14 cellular contexts compared by ENCODE assay signal in genomic region chr11:75433443-75433842, GRCh38. TPM values are rescaled to one million over a fixed set of nuclear protein-coding genes. Genes with fewer than 3 reads are reported as not detected.
DNase-seq lines count a peak whose midpoint lies in the region; ATAC-seq and TF ChIP-seq lines count a peak whose summit lies in the region.
"Had no signal": no experiment of that assay in that cellular context is flagged by ENCODE, and none has a peak within 500 bp of the region (broad histone marks: within the 10 kb centered on the region; RNA-seq: fewer than 3 reads in every experiment).

No MANE protein-coding gene starts in this region.

- CTCF ChIA-PET in WTC11 (lab: Charles Lee) = interaction anchor here (0.8 to 4.9 kb wide), 7 partner anchors 8 to 164 kb away, joined by 3 to 31 read pairs (median 7); no protein-coding TSS in a partner anchor

- peaks cover 3% of the 10 kb centered on the region; the same call in 1 of the 2 replicates for H3K4me1 ChIP-seq in H9 (ENCODE audit: insufficient read depth, low read length)
- H3K4me1 ChIP-seq in iPS-15b (ENCODE audit: control insufficient read depth, insufficient read depth, low read length) = peaks cover 11% of the 10 kb centered on the region
- no peaks in the 10 kb centered on the region for H3K4me1 ChIP-seq in psoas muscle
- peaks cover 0 to 4% of the 10 kb centered on the region in 2 donors for H3K4me1 ChIP-seq in adrenal gland (replicated peaks in 1 of 2)

- no peak overlapping the region for H3K23ac ChIP-seq in H9 (ENCODE audit: insufficient read length, low read depth, low read length)

- H2BK15ac ChIP-seq in H9 (ENCODE audit: low read depth, low read length) = no peak overlapping the region

- DNase-seq in H9 (no peak), WTC11 (ENCODE audit: low spot score) (no peak), psoas muscle (peak; percentile 9 to 35), NAMALWA (ENCODE audit: low spot score) (no peak), adrenal gland (no peak), SIG-M5 (lab: John Stamatoyannopoulos, UW) (no peak)
- DNase-seq: Karpas-422, NCI-H1048, NCI-H1436, NCI-H1930, NCI-H526 had no signal

- H3K14ac ChIP-seq in H9 (ENCODE audit: insufficient read depth, low read length) = peak overlapping the region; percentile 25; the same call in 1 of the 2 replicates

- no peak overlapping the region for H2AFZ ChIP-seq in H9 (ENCODE audit: low read length)

- H3K36me3 ChIP-seq in iPS-15b (ENCODE audit: control insufficient read depth, insufficient read depth, low read length) (peaks cover 4% of the 10 kb centered on the region), psoas muscle (ENCODE audit: insufficient read depth in 1 of 2, low read depth in 1 of 2) (peaks cover 0 to 15% of the 10 kb centered on the region in 2 donors), adrenal gland (replicated peaks in 1 of 2) (no peaks in the 10 kb centered on the region)
- H3K36me3 ChIP-seq: SJSA1 had no signal

- H3K79me1 ChIP-seq in H9 (ENCODE audit: insufficient read depth, low read depth, low read length, poor library complexity, severe bottlenecking) = no peaks in the 10 kb centered on the region

- no peak overlapping the region for H3T11ph ChIP-seq in H9 (ENCODE audit: low read length)

- peaks cover 50% of the 10 kb centered on the region for H3K27me3 Mint-ChIP-seq in H9 (ENCODE audit: low read depth)
- H3K27me3 Mint-ChIP-seq in WTC11 (ENCODE audit: low read depth) = peaks cover 50% of the 10 kb centered on the region

- no peak overlapping the region for H2BK20ac ChIP-seq in H9 (ENCODE audit: low read depth, low read length, poor library complexity, severe bottlenecking)

- H3K4me1 Mint-ChIP-seq in H9 (peaks cover 22 to 30% of the 10 kb centered on the region in 2 experiments), WTC11 (peaks cover 27% of the 10 kb centered on the region)

- POLR2A ChIA-PET in WTC11 (lab: Charles Lee) = no interaction called here

- no peak overlapping the region for H2BK120ac ChIP-seq in H9 (ENCODE audit: low read depth, low read length, poor library complexity, severe bottlenecking)

- peaks cover 3 to 11% (median 8%) of the 10 kb centered on the region in 3 experiments; a peak in 6 of 7 replicates for H3K36me3 Mint-ChIP-seq in H9 (ENCODE audit: insufficient read depth in 1 of 3, low read depth in 3 of 3)
- peaks cover 9% of the 10 kb centered on the region for H3K36me3 Mint-ChIP-seq in WTC11

- no peak overlapping the region for H2BK5ac ChIP-seq in H9 (ENCODE audit: insufficient read length, low read length)

- H3K27ac Mint-ChIP-seq in H9 = no peak overlapping the region
- no peak overlapping the region for H3K27ac Mint-ChIP-seq in WTC11

- H3K4me3 ChIP-seq in iPS-15b (ENCODE audit: low read depth, low read length) (peak overlapping the region; percentile 37), psoas muscle (no peak overlapping the region), adrenal gland (no peak overlapping the region)
- H3K4me3 ChIP-seq: SJSA1 had no signal

- H4K5ac ChIP-seq in H9 (ENCODE audit: insufficient read length, low read depth, low read length) = no peak overlapping the region

- peaks cover 6% of the 10 kb centered on the region for H3K23me2 ChIP-seq in H9 (ENCODE audit: insufficient read length, low read depth, low read length, poor library complexity, severe bottlenecking)

- peaks cover 10% of the 10 kb centered on the region for H3K9me3 ChIP-seq in H9 (ENCODE audit: control insufficient read depth, low read depth, low read length)
- peaks cover 10% of the 10 kb centered on the region for H3K9me3 ChIP-seq in iPS-15b (ENCODE audit: control insufficient read depth, insufficient read depth, low read length)
- H3K9me3 ChIP-seq in psoas muscle = no peaks in the 10 kb centered on the region
- no peaks in the 10 kb centered on the region for H3K9me3 ChIP-seq in adrenal gland (replicated peaks in 1 of 3)

- ATAC-seq in WTC11 = no peak
- ATAC-seq in psoas muscle = no peak

- H3K79me2 ChIP-seq in H9 (ENCODE audit: insufficient read depth, low read length) = no peaks in the 10 kb centered on the region

- no peak overlapping the region for H3K4ac ChIP-seq in H9 (ENCODE audit: low read depth, low read length)

- H4K91ac ChIP-seq in H9 (ENCODE audit: insufficient read length, low read depth, low read length) = no peak overlapping the region

- no peak overlapping the region for H3K56ac ChIP-seq in H9 (ENCODE audit: insufficient read length, low read depth, low read length)

- peaks cover 41% of the 10 kb centered on the region for H3K27me3 ChIP-seq in H9 (ENCODE audit: insufficient read depth, low read length)
- H3K27me3 ChIP-seq in iPS-15b (ENCODE audit: control insufficient read depth, insufficient read depth, low read length) = peaks cover 54% of the 10 kb centered on the region
- peaks cover 0 to 52% (median 14%) of the 10 kb centered on the region in 3 donors for H3K27me3 ChIP-seq in psoas muscle (ENCODE audit: insufficient read depth in 3 of 3, low read length in 2 of 3)
- H3K27me3 ChIP-seq in adrenal gland = peaks cover 5% of the 10 kb centered on the region

- no peak for TF ChIP-seq POLR2A in adrenal gland (IDR thresholded peaks at IDR 0.05)

- H2AK5ac ChIP-seq in H9 (ENCODE audit: insufficient read length, low read length) = no peak overlapping the region

- no peaks in the 10 kb centered on the region for H4K20me1 ChIP-seq in H9 (ENCODE audit: control insufficient read depth, insufficient read depth, insufficient read length)

- H2BK12ac ChIP-seq in H9 (ENCODE audit: insufficient read length, low read depth, low read length) = no peak overlapping the region

- TF ChIP-seq CTCF in H9 (conservative IDR thresholded peaks at IDR 0.05) (no peak), WTC11 (IDR thresholded peaks at IDR 0.05) (no peak), psoas muscle (IDR thresholded peaks at IDR 0.05) (no peak), adrenal gland (IDR thresholded peaks at IDR 0.05) (no peak)

- no peak overlapping the region for H3K27ac ChIP-seq in H9 (ENCODE audit: insufficient read length, low read depth, low read length)
- no peak overlapping the region for H3K27ac ChIP-seq in psoas muscle
- H3K27ac ChIP-seq in adrenal gland = no peak overlapping the region
- H3K27ac ChIP-seq: SJSA1 had no signal

- peak overlapping the region; percentile 25 for H3K4me2 ChIP-seq in H9 (ENCODE audit: insufficient read depth, insufficient read length, low read length)

- H3K9me3 Mint-ChIP-seq in H9 (peaks cover 13 to 18% of the 10 kb centered on the region in 2 experiments), WTC11 (peaks cover 9% of the 10 kb centered on the region)

- H3K4me3 Mint-ChIP-seq in H9 (peak overlapping the region; percentile 7 to 75; a peak in 4 of 5 replicates), WTC11 (peak overlapping the region; percentile 51)

- WGBS in H9 (ENCODE audit: extremely low coverage, insufficient read length, low lambda C conversion rate) = no CpG with 5 or more reads among the region's 6 CpGs
- WGBS in psoas muscle, 3 donors = 68 to 76% (median 69%) methylated on average over 6 of the region's 6 CpGs
- 72 to 84% (median 74%) methylated on average over 4 to 6 of the region's 6 CpGs for WGBS in adrenal gland, 4 donors

- H3K9ac ChIP-seq in H9 (ENCODE audit: extremely low read depth, insufficient read length, low read length) (no peak overlapping the region), iPS-15b (ENCODE audit: low read depth, low read length) (no peak overlapping the region)

- intact Hi-C loops in psoas muscle (cut with DNase I) = no loop called here
- intact Hi-C loops in adrenal gland (cut with DNase I) = no loop called here

- H3K18ac ChIP-seq in H9 (ENCODE audit: insufficient read length, low read depth, low read length) = peak overlapping the region; percentile 37

- no peak overlapping the region for H4K8ac ChIP-seq in H9 (replicated peaks; ENCODE audit: insufficient read length, low read depth, low read length)

TF ChIP-seq in WTC11, 78 proteins besides CTCF, POLR2A, EP300 and RAD21 (continues in another document):
- no peak for TF ChIP-seq RELA (CRISPR knock-in tag; IDR thresholded peaks at IDR 0.05; ENCODE audit: borderline replicate concordance)
- no peak for TF ChIP-seq FOXP4 (CRISPR knock-in tag; IDR thresholded peaks at IDR 0.05)
- no peak for TF ChIP-seq ERG (CRISPR knock-in tag; IDR thresholded peaks at IDR 0.05)

RNA-seq across cellular contexts. Expression of gene KLHL35, which starts 0.4 kb away (rescaled TPM):
- total RNA-seq in H9 (2021) = 0.72 and 0.83 TPM in 2 replicates
- 0.22 to 0.60 TPM (median 0.39 TPM) in 3 replicates for total RNA-seq in WTC11 (2021)
- total RNA-seq in psoas muscle = under 1 TPM; 0.34 to 0.64 (median 0.39) TPM
- 1 to 10 TPM in 2 of 3 donors, under 1 TPM in 1; 0.56 to 4.1 (median 1.2) TPM for polyA plus RNA-seq in psoas muscle
- 1 to 10 TPM in 3 of 8 donors, under 1 TPM in 5; 0.25 to 2.0 (median 0.93) TPM for total RNA-seq in adrenal gland
- polyA plus RNA-seq in adrenal gland = 1 to 10 TPM in 2 of 3 donors, under 1 TPM in 1; 0.38 to 3.5 (median 1.4) TPM
- total RNA-seq: MCF 10A had no signal

RNA-seq across cellular contexts. Expression of gene RPS3, which starts 34.1 kb away (rescaled TPM):
- total RNA-seq in H9 (2021) (3,765 and 3,814 TPM in 2 replicates), WTC11 (2021) (3,967 to 4,516 TPM (median 4,446 TPM) in 3 replicates), psoas muscle (1,000 to 10,000 TPM in 2 of 4 donors, 100 to 1,000 TPM in 2; 807 to 1,216 (median 929) TPM), adrenal gland (1,000 to 10,000 TPM in 7 of 8 donors, 100 to 1,000 TPM in 1; 776 to 1,829 (median 1,308) TPM)
- polyA plus RNA-seq in psoas muscle (1,000 to 10,000 TPM; 1,619 to 2,132 (median 1,802) TPM), adrenal gland (1,000 to 10,000 TPM; 1,074 to 1,454 (median 1,425) TPM)

Comparison
In these comparisons a context has a peak if more than half of its experiments do, and no peak if none do; other contexts are left out.
1. DNase-seq: peak in psoas muscle (2 of 2); none in H9 (single experiment), WTC11 (single experiment), NAMALWA (single experiment), adrenal gland (0 of 7) and SIG-M5 (single experiment).